In the genomic region with DNA sequence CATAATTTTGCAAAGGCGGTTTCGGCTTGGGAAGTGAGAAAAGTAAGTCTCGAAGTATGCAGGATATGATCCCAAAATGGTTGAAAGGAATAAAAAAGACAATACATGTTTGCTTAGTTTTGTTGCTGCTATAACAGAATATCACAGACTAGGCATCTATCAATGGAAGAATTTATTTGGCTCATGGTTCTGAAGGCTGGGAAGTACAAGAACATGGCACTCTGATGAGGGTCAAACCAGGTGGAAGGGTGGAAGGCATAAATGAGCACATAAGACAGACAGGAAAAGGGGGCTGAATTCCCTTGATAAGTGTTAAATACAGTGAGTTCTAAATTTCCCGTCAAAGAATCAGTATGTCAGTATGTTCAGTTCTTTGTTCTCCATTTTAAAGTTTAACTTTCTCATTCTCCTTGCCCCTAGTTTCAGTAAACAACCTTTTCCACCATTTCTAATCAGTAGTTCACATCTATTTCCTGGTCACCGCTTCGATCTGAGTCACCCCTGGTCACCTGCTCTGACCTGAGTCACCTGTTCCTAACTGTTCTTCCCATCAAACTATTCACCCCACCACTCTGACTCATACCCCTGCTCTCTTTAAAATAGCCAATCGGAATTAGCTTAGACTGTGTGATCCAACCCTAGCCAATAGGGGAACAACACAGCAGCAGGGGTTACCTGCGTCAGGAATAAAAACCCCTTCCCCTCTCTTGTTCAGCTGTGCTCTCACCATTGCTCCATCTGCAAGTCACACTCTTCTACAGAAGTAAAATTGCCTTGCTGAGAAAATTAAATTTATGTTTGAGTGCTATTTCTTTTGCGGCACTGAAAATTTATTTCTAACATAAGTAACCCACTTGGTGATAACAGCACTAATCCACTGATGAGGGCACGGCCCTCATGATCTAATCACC, we compare ENCODE assay signal across 21 cellular contexts.
DNase-seq lines count a peak whose midpoint lies in the region; ATAC-seq, FAIRE-seq and TF ChIP-seq lines count a peak whose summit lies in the region.
"Had no signal": no experiment of that assay in that cellular context is flagged by ENCODE, and none has a peak within 500 bp of the region (broad histone marks: within the 10 kb centered on the region; RNA-seq: fewer than 3 reads in every experiment).

No MANE protein-coding gene starts in this region.

- H3K27me3 ChIP-seq in PC-3 (ENCODE audit: low read length) (no peaks in the 10 kb centered on the region), foreskin keratinocyte (no peaks in the 10 kb centered on the region), left ventricle myocardium inferior (ENCODE audit: low read depth) (no peaks in the 10 kb centered on the region)

- H3K79me2 ChIP-seq in PC-3 (ENCODE audit: low read length), result no peaks in the 10 kb centered on the region

- H3K27ac ChIP-seq in A549, result no peak overlapping the region
- H3K27ac ChIP-seq in PC-3 (ENCODE audit: low read length), result no peak overlapping the region
- H3K27ac ChIP-seq in foreskin keratinocyte, result no peak overlapping the region
- H3K27ac ChIP-seq in left ventricle myocardium inferior (replicated peaks), result no peak overlapping the region
- H3K27ac ChIP-seq: PC-9 had no signal

- POLR2A ChIA-PET in A549 (lab: Yijun Ruan, JAX) (no interaction called here), PC-3 (lab: Charles Lee; ENCODE audit: unreplicated experiment) (no interaction called here)

- no peaks in the 10 kb centered on the region for H3F3A ChIP-seq in PC-3 (ENCODE audit: low read length, unreplicated experiment)

- BruUV-seq in PC-3 (replicated peaks; lab: Mats Ljungman, UMichigan), result no TSS peak

- no peak for TF ChIP-seq CTCF in A549 (IDR thresholded peaks at IDR 0.05)
- TF ChIP-seq CTCF in PC-3 (conservative IDR thresholded peaks at IDR 0.05; ENCODE audit: low read depth, low read length), result no peak
- no peak for TF ChIP-seq CTCF in foreskin keratinocyte (conservative IDR thresholded peaks at IDR 0.05)
- no peak for TF ChIP-seq CTCF in left ventricle myocardium inferior (IDR thresholded peaks at IDR 0.05; ENCODE audit: borderline replicate concordance)

- no peak overlapping the region for H3K4me2 ChIP-seq in A549
- H3K4me2 ChIP-seq in PC-3 (ENCODE audit: low read length), result no peak overlapping the region
- H3K4me2 ChIP-seq: PC-9 had no signal

- DNase-seq in activated CD4-positive, alpha-beta T cell treated with anti-CD3 and anti-CD28 coated beads for 48 hours, result peak; percentile 17
- DNase-seq in activated CD4-positive, alpha-beta T cell treated with anti-CD3 and anti-CD28 coated beads for 4 hours, result no peak
- DNase-seq in A549 (ENCODE audit: low read depth in 1 of 2, low spot score in 1 of 2), result peak in 1 of 2 experiments; percentile 10
- DNase-seq in PC-3, result peak; percentile 5
- peak; percentile 21 to 22 for DNase-seq in foreskin keratinocyte
- no peak for DNase-seq in left ventricle myocardium inferior
- no peak for DNase-seq in NCI-H82 treated with DMSO at 0.1 percent for 48 hours (lab: John Stamatoyannopoulos, UW; ENCODE audit: unreplicated experiment)
- DNase-seq: 8988T, Caco-2, DMS79 treated with DMSO at 0.1 percent for 48 hours, GDM1, HCEC 1CT, NCI-H1092, NCI-H2107, NCI-H345, NCI-H526 treated with DMSO at 0.1 percent for 48 hours had no signal

- no peak for TF ChIP-seq POLR2A in A549 (IDR thresholded peaks at IDR 0.05; ENCODE audit: low read length)

- H3K4me1 ChIP-seq in A549, result no peaks in the 10 kb centered on the region
- H3K4me1 ChIP-seq in PC-3 (ENCODE audit: insufficient read depth, low read length), result no peaks in the 10 kb centered on the region
- H3K4me1 ChIP-seq in foreskin keratinocyte, result no peaks in the 10 kb centered on the region
- H3K4me1 ChIP-seq in left ventricle myocardium inferior, result no peaks in the 10 kb centered on the region
- H3K4me1 ChIP-seq: Caco-2 had no signal

- TF ChIP-seq RAD21 in A549 (conservative IDR thresholded peaks at IDR 0.05 in 1 of 2, IDR thresholded peaks at IDR 0.05 in 1 of 2), result no peak

- H3K9me3 ChIP-seq in A549 (peaks cover 21% of the 10 kb centered on the region), PC-3 (ENCODE audit: low read length) (no peaks in the 10 kb centered on the region; the same call in 1 of the 2 replicates), left ventricle myocardium inferior (replicated peaks) (peaks cover 18% of the 10 kb centered on the region)
- H3K9me3 ChIP-seq: Caco-2 had no signal

- no peaks in the 10 kb centered on the region for H3K9me2 ChIP-seq in PC-3 (replicated peaks; ENCODE audit: low read length)

- no peak for ATAC-seq in A549
- no peak for ATAC-seq in PC-3
- peak; percentile 80 for ATAC-seq in foreskin keratinocyte
- ATAC-seq in GM19455 (IDR thresholded peaks at IDR 0.05; ENCODE audit: unreplicated experiment), result no peak
- ATAC-seq: K562, Right ventricle myocardium inferior had no signal

- WGBS in A549 (ENCODE audit: missing lambda C conversion rate), result 70% methylated on average over 10 of the region's 10 CpGs

- peak; percentile 13 for FAIRE-seq in A549 (lab: Jason Lieb, UNC)
- FAIRE-seq: GM12892, K562 had no signal

- TF ChIP-seq EP300 in A549 (IDR thresholded peaks at IDR 0.05), result no peak

- CTCF ChIA-PET in A549 (lab: Yijun Ruan, JAX), result interaction anchor here (1.4 kb wide), 1 partner anchor 12 kb away, joined by 4 read pairs; no protein-coding TSS in a partner anchor
- CTCF ChIA-PET in PC-3 (lab: Charles Lee), result no interaction called here

- no peak overlapping the region for H3K9ac ChIP-seq in PC-3 (ENCODE audit: low read length)

- intact Hi-C loops in PC-3 (cut with micrococcal nuclease) (no loop called here), left ventricle myocardium inferior (cut with micrococcal nuclease) (no loop called here)

- no peak overlapping the region for H2AFZ ChIP-seq in PC-3 (ENCODE audit: low read length)
- H2AFZ ChIP-seq: PC-9 had no signal

- H3K36me3 ChIP-seq in PC-3 (ENCODE audit: low read depth, low read length) (no peaks in the 10 kb centered on the region), left ventricle myocardium inferior (peaks cover 5% of the 10 kb centered on the region)

- no peak overlapping the region for H3K4me3 ChIP-seq in A549
- H3K4me3 ChIP-seq in PC-3 (ENCODE audit: low read length), result no peak overlapping the region
- H3K4me3 ChIP-seq in left ventricle myocardium inferior, result no peak overlapping the region
- H3K4me3 ChIP-seq: K562, PC-9 had no signal

- H4K20me1 ChIP-seq in PC-3 (ENCODE audit: low read length), result no peaks in the 10 kb centered on the region

TF ChIP-seq in A549, 52 proteins besides CTCF, POLR2A, EP300 and RAD21:
- TF ChIP-seq GATA3 (IDR thresholded peaks at IDR 0.05; ENCODE audit: borderline replicate concordance) (no peak), FOSL2 (IDR thresholded peaks at IDR 0.05) (no peak), FOSL2 (CRISPR knock-in tag; IDR thresholded peaks at IDR 0.05) (peak; percentile 45; the same call in 1 of the 2 replicates)

Comparison
In these comparisons a context has a peak if more than half of its experiments do, and no peak if none do; other contexts are left out.
1. DNase-seq: peak in activated CD4-positive, alpha-beta T cell treated with anti-CD3 and anti-CD28 coated beads for 48 hours (single experiment), PC-3 (single experiment) and foreskin keratinocyte (2 of 2); none in activated CD4-positive, alpha-beta T cell treated with anti-CD3 and anti-CD28 coated beads for 4 hours (0 of 2), left ventricle myocardium inferior (single experiment) and NCI-H82 treated with DMSO at 0.1 percent for 48 hours (single experiment).